ENCODE assay signal across 15 cellular contexts in the genomic region with DNA sequence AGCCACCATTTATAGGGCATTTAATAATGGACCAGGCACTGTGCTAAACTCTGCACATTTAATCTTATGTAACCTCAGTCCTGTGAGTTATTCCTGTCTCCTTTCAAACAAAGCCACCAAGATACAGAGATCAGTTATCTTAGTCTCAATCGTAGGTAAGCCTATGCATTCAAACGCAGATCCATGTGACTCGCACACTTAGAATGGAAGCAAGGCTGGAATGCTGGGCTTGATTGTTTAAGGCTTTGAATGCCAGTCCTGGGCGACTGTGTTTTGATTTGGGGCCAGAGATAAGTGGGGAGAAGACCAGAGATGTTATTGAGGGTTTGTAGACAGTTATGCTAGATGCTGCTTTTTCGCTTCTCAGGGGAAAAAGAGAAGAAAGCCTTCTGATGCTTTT. TPM values are rescaled to one million over a fixed set of nuclear protein-coding genes. Genes with fewer than 3 reads are reported as not detected.
"Had no signal": no experiment of that assay in that cellular context is flagged by ENCODE, and none has a peak within 500 bp of the region (broad histone marks: within the 10 kb centered on the region; RNA-seq: fewer than 3 reads in every experiment).

No MANE protein-coding gene starts in this region.

- H3K4me3 ChIP-seq: ovary, suprapubic skin, upper lobe of right lung had no signal

- H3K36me3 ChIP-seq: ovary, suprapubic skin, upper lobe of right lung had no signal

- FAIRE-seq: colon had no signal

- H3K27me3 ChIP-seq: ovary, suprapubic skin, upper lobe of right lung had no signal

- DNase-seq: activated B cell treated with CpG ODN at 0.5 μM for 24 hours; activated CD4-positive, alpha-beta T cell treated with anti-CD3 and anti-CD28 coated beads, Interleukin-2, amount 50 U/mL, for 1 hour; activated naive CD4-positive, alpha-beta T cell treated with anti-CD3 and anti-CD28 coated beads for 36 hours; activated T-cell treated with anti-CD3 and anti-CD28 coated beads for 4 hours; effector CD8-positive, alpha-beta T cell; ovary; stimulated activated CD4-positive, alpha-beta T cell treated with anti-CD3 and anti-CD28 coated beads, Interleukin-2, amount 100 ng/mL, for 48 hours; stimulated activated naive CD8-positive, alpha-beta T cell treated with anti-CD3 and anti-CD28 coated beads, Interleukin-15, Interleukin-2, amounts not matched to agents 100 U/mL and 50 U/mL, for 24 hours; T-helper 17 cell; upper lobe of right lung had no signal

- H3K4me1 ChIP-seq: suprapubic skin, upper lobe of right lung had no signal

- H3K9me3 ChIP-seq: ovary, suprapubic skin, upper lobe of right lung had no signal

- H3K27ac ChIP-seq: epithelial cell of prostate, ovary, suprapubic skin, upper lobe of right lung had no signal

- ATAC-seq: activated T-helper 17 cell treated with anti-CD3 and anti-CD28 coated beads, Interleukin-2, amount 50 U/mL, for 72 hours; stimulated activated naive CD8-positive, alpha-beta T cell treated with anti-CD3 and anti-CD28 coated beads, Interleukin-15, Interleukin-2, amounts not matched to agents 100 U/mL and 50 U/mL, for 24 hours; T-helper 17 cell; upper lobe of right lung had no signal

RNA-seq across cellular contexts. Expression of a gene that starts 22.2 kb away (rescaled TPM):
- total RNA-seq: lung microvascular endothelial cell had no signal
